Comparison of ENCODE assay signal across 13 cellular contexts in the genomic region with DNA sequence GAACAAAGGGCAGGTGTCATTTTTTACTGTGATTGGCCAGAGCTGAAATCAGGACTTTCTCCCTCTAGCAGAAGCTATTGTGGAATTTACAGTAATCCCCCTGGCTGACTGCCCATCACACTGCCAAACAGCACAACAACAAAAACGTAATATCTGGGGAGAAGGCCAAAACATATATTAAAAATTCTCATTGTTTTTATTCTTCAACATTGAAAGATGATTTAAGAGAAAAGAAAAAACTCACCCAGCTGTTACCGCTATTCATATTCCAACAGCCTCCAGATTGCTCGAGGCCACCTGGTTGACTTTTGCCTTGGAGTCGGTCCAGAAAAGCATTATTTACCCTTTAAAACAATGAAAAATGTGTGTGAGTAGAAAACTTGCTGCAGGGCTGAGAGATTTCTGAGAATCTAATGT.
DNase-seq lines count a peak whose midpoint lies in the region; ATAC-seq, FAIRE-seq and TF ChIP-seq lines count a peak whose summit lies in the region.
"Had no signal": no experiment of that assay in that cellular context is flagged by ENCODE, and none has a peak within 500 bp of the region (broad histone marks: within the 10 kb centered on the region; RNA-seq: fewer than 3 reads in every experiment).

No MANE protein-coding gene starts in this region.

- H4K8ac ChIP-seq in IMR-90 (ENCODE audit: low read depth in 2 of 2, low read length in 2 of 2): no peak overlapping the region

- no peak overlapping the region for H3K56ac ChIP-seq in IMR-90 (ENCODE audit: extremely low read depth, insufficient read depth, low read length)

- intact Hi-C loops in IMR-90 (cut with micrococcal nuclease) (no loop called here), mammary epithelial cell (cut with micrococcal nuclease) (no loop called here), pancreas (cut with DNase I) (no loop called here), Caco-2 (cut with micrococcal nuclease; ENCODE audit: unreplicated experiment) (no loop called here)

- H2BK120ac ChIP-seq in IMR-90 (ENCODE audit: low read depth, low read length): no peak overlapping the region

- H3K27ac ChIP-seq in IMR-90 (ENCODE audit: insufficient read depth, low read length) (no peak overlapping the region), mammary epithelial cell (ENCODE audit: insufficient read depth, low read depth, low read length) (no peak overlapping the region), pancreas (peak overlapping the region in 2 of 4 donors; percentile 22 to 31)
- H3K27ac ChIP-seq: gastrocnemius medialis had no signal

- POLR2A ChIA-PET in IMR-90 (lab: Charles Lee; ENCODE audit: unreplicated experiment) (no interaction called here), Caco-2 (lab: Charles Lee) (no interaction called here)

- peaks cover 19% of the 10 kb centered on the region for H3K36me3 Mint-ChIP-seq in Caco-2 (ENCODE audit: insufficient read depth, unreplicated experiment)

- H3K23ac ChIP-seq in IMR-90 (ENCODE audit: low read depth, low read length): no peak overlapping the region

- H3K14ac ChIP-seq in IMR-90 (replicated peaks; ENCODE audit: low read depth, low read length): no peak overlapping the region

- H2BK15ac ChIP-seq in IMR-90 (ENCODE audit: low read depth, low read length): no peak overlapping the region

- BruUV-seq in IMR-90 (replicated peaks; lab: Mats Ljungman, UMichigan): no TSS peak
- BruUV-seq in mammary epithelial cell (replicated peaks; lab: Mats Ljungman, UMichigan): no TSS peak
- no TSS peak for BruUV-seq in Caco-2 (replicated peaks; lab: Mats Ljungman, UMichigan)

- H3K79me2 ChIP-seq in mammary epithelial cell (ENCODE audit: insufficient read depth, low read length): no peaks in the 10 kb centered on the region

- H3K9ac ChIP-seq in IMR-90 (ENCODE audit: low read depth, low read length): no peak overlapping the region
- H3K9ac ChIP-seq in mammary epithelial cell (ENCODE audit: insufficient read depth, low read length): no peak overlapping the region

- FAIRE-seq in pancreas (lab: Jason Lieb, UNC): peak; percentile 63
- FAIRE-seq: H1 had no signal

- H4K20me1 ChIP-seq in IMR-90 (ENCODE audit: insufficient read depth, low read length) (no peaks in the 10 kb centered on the region), mammary epithelial cell (ENCODE audit: insufficient read depth, low read length) (no peaks in the 10 kb centered on the region)

- no peak for TF ChIP-seq POLR2A in IMR-90 (IDR thresholded peaks at IDR 0.05; ENCODE audit: low read depth, low read length)
- no peak for TF ChIP-seq POLR2A in erythroblast (IDR thresholded peaks at IDR 0.05; ENCODE audit: low read length)

- no peak overlapping the region for H3K4me3 ChIP-seq in IMR-90 (ENCODE audit: insufficient read depth, low read depth, low read length)
- H3K4me3 ChIP-seq in mammary epithelial cell (replicated peaks in 1 of 3; ENCODE audit: insufficient read depth in 1 of 3, low read depth in 2 of 3, low read length in 3 of 3): no peak overlapping the region
- no peak overlapping the region for H3K4me3 ChIP-seq in pancreas
- H3K4me3 ChIP-seq in Caco-2 (ENCODE audit: low read depth, low read length): no peak overlapping the region
- H3K4me3 ChIP-seq: gastrocnemius medialis had no signal

- H3K4me2 ChIP-seq in IMR-90 (ENCODE audit: low read depth, low read length): no peak overlapping the region
- no peak overlapping the region for H3K4me2 ChIP-seq in mammary epithelial cell (ENCODE audit: insufficient read depth, low read depth, low read length)

- no peaks in the 10 kb centered on the region for H3K9me3 ChIP-seq in IMR-90 (ENCODE audit: control insufficient read depth, insufficient read depth, low read length)
- H3K9me3 ChIP-seq in mammary epithelial cell (replicated peaks; ENCODE audit: insufficient read depth, low read length): no peaks in the 10 kb centered on the region
- H3K9me3 ChIP-seq in pancreas: no peaks in the 10 kb centered on the region
- no peaks in the 10 kb centered on the region for H3K9me3 ChIP-seq in Caco-2
- H3K9me3 ChIP-seq: gastrocnemius medialis had no signal

- H3K4me3 Mint-ChIP-seq in Caco-2 (ENCODE audit: unreplicated experiment): no peak overlapping the region
- H3K4me3 Mint-ChIP-seq: activated CD8-positive, alpha-beta T cell treated with anti-CD3 and anti-CD28 coated beads, Interleukin-2, amount 10 ng/mL, durations not matched to agents 7 days and 5 days; activated naive CD8-positive, alpha-beta T cell treated with anti-CD3 and anti-CD28 coated beads, Interleukin-2, amount 50 U/mL, for 24 hours; stimulated activated naive CD8-positive, alpha-beta T cell treated with anti-CD3 and anti-CD28 coated beads, Interleukin-15, amount 100 ng/mL, for 72 hours had no signal

- no CpG with 5 or more reads among the region's 4 CpGs for WGBS in IMR-90 (ENCODE audit: extremely low coverage in 2 of 2, insufficient read length in 1 of 2), 2 experiments
- WGBS in mammary epithelial cell (ENCODE audit: low coverage, missing lambda C conversion rate): 5% methylated on average over 4 of the region's 4 CpGs
- 3 to 5% methylated on average over 4 of the region's 4 CpGs for WGBS in pancreas, 2 donors

- no peak overlapping the region for H3K27ac Mint-ChIP-seq in Caco-2 (ENCODE audit: unreplicated experiment)
- H3K27ac Mint-ChIP-seq: activated CD8-positive, alpha-beta T cell treated with anti-CD3 and anti-CD28 coated beads, Interleukin-2, amount 10 ng/mL, durations not matched to agents 7 days and 5 days; activated naive CD8-positive, alpha-beta T cell treated with anti-CD3 and anti-CD28 coated beads, Interleukin-2, amount 50 U/mL, for 24 hours; stimulated activated naive CD8-positive, alpha-beta T cell treated with anti-CD3 and anti-CD28 coated beads, Interleukin-15, amount 100 ng/mL, for 72 hours had no signal

- H2AK9ac ChIP-seq in IMR-90 (replicated peaks; ENCODE audit: low read depth, low read length, poor library complexity): no peak overlapping the region

- H2AFZ ChIP-seq in IMR-90 (replicated peaks; ENCODE audit: low read length, poor library complexity) (no peak overlapping the region), mammary epithelial cell (ENCODE audit: low read depth, low read length) (no peak overlapping the region)

- no peak overlapping the region for H4K91ac ChIP-seq in IMR-90 (ENCODE audit: insufficient read depth, low read depth, low read length)

- H3K9me3 Mint-ChIP-seq in Caco-2 (ENCODE audit: unreplicated experiment): no peaks in the 10 kb centered on the region
- H3K9me3 Mint-ChIP-seq: activated naive CD8-positive, alpha-beta T cell treated with anti-CD3 and anti-CD28 coated beads, Interleukin-2, amount 50 U/mL, for 24 hours; stimulated activated naive CD8-positive, alpha-beta T cell treated with anti-CD3 and anti-CD28 coated beads, Interleukin-15, amount 100 ng/mL, for 72 hours had no signal

- H3K27me3 Mint-ChIP-seq in Caco-2 (ENCODE audit: insufficient read depth, unreplicated experiment): no peaks in the 10 kb centered on the region
- H3K27me3 Mint-ChIP-seq: activated naive CD8-positive, alpha-beta T cell treated with anti-CD3 and anti-CD28 coated beads, Interleukin-2, amount 50 U/mL, for 24 hours; stimulated activated naive CD8-positive, alpha-beta T cell treated with anti-CD3 and anti-CD28 coated beads, Interleukin-15, amount 100 ng/mL, for 72 hours had no signal

- no peak overlapping the region for H2AK5ac ChIP-seq in IMR-90 (ENCODE audit: low read depth, low read length)

- peaks cover 5% of the 10 kb centered on the region for H3K4me1 Mint-ChIP-seq in Caco-2 (ENCODE audit: low read depth, unreplicated experiment)
- H3K4me1 Mint-ChIP-seq: activated naive CD8-positive, alpha-beta T cell treated with anti-CD3 and anti-CD28 coated beads, Interleukin-2, amount 50 U/mL, for 24 hours; stimulated activated naive CD8-positive, alpha-beta T cell treated with anti-CD3 and anti-CD28 coated beads, Interleukin-15, amount 100 ng/mL, for 72 hours had no signal

- TF ChIP-seq RAD21 in IMR-90 (IDR thresholded peaks at IDR 0.05; ENCODE audit: low read length): no peak

- CTCF ChIA-PET in IMR-90 (lab: Yijun Ruan, JAX): no interaction called here
- CTCF ChIA-PET in mammary epithelial cell (lab: Charles Lee; ENCODE audit: low non-redundant PET): no interaction called here
- CTCF ChIA-PET in Caco-2 (lab: Charles Lee): no interaction called here

- no peaks in the 10 kb centered on the region for H3K79me1 ChIP-seq in IMR-90 (ENCODE audit: low read depth in 1 of 2, low read length in 2 of 2)

- no peak for TF ChIP-seq CTCF in IMR-90 (conservative IDR thresholded peaks at IDR 0.05; ENCODE audit: low read depth, low read length)
- no peak for TF ChIP-seq CTCF in mammary epithelial cell (conservative IDR thresholded peaks at IDR 0.05 in 1 of 2, IDR thresholded peaks at IDR 0.05 in 1 of 2; ENCODE audit: extremely low read depth in 1 of 2, insufficient read depth in 1 of 2, low read depth in 1 of 2, low read length in 2 of 2)
- TF ChIP-seq CTCF in pancreas (IDR thresholded peaks at IDR 0.05): no peak
- no peak for TF ChIP-seq CTCF in Caco-2 (IDR thresholded peaks at IDR 0.05; ENCODE audit: insufficient read depth in 1 of 2, low read depth in 1 of 2, low read length in 1 of 2, severe bottlenecking in 1 of 2, unreplicated experiment in 1 of 2)

- DNase-seq in IMR-90: peak; percentile 36
- DNase-seq in NCI-H226: peak; percentile 28
- DNase-seq in mammary epithelial cell: peak; percentile 26
- DNase-seq in pancreas: peak in 3 of 6 donors; percentile 19 to 44 (median 28)
- no peak for DNase-seq in erythroblast (lab: John Stamatoyannopoulos, UW)
- DNase-seq in Caco-2: no peak
- DNase-seq: activated CD8-positive, alpha-beta T cell treated with anti-CD3 and anti-CD28 coated beads, Interleukin-2, amount 10 ng/mL, durations not matched to agents 7 days and 5 days; activated naive CD8-positive, alpha-beta T cell treated with anti-CD3 and anti-CD28 coated beads, Interleukin-2, amount 50 U/mL, for 24 hours; gastrocnemius medialis; NCI-H1417 treated with DMSO at 0.1 percent for 48 hours; stimulated activated naive CD8-positive, alpha-beta T cell treated with anti-CD3 and anti-CD28 coated beads, Interleukin-15, amount 100 ng/mL, for 72 hours had no signal

- peaks cover 7% of the 10 kb centered on the region for H3K4me1 ChIP-seq in IMR-90 (ENCODE audit: control insufficient read depth, insufficient read depth, low read length)
- H3K4me1 ChIP-seq in mammary epithelial cell (ENCODE audit: insufficient read depth, low read length): peaks cover 16% of the 10 kb centered on the region
- peaks cover 0 to 15% (median 12%) of the 10 kb centered on the region in 3 donors for H3K4me1 ChIP-seq in pancreas
- peaks cover 21% of the 10 kb centered on the region for H3K4me1 ChIP-seq in Caco-2

- dilution Hi-C loops in IMR-90 (cut with HindIII; ENCODE audit: low sequenced_read_pairs, unreplicated experiment) (no loop called here), mammary epithelial cell (cut with HindIII; ENCODE audit: low sequenced_read_pairs) (no loop called here)

- H4K5ac ChIP-seq in IMR-90 (ENCODE audit: low read depth, low read length): no peak overlapping the region

- H3K27me3 ChIP-seq in IMR-90 (ENCODE audit: control insufficient read depth, insufficient read depth, low read length) (no peaks in the 10 kb centered on the region), mammary epithelial cell (ENCODE audit: insufficient read depth, low read length) (no peaks in the 10 kb centered on the region), pancreas (no peaks in the 10 kb centered on the region), Caco-2 (replicated peaks; ENCODE audit: control insufficient read depth, insufficient read depth, low read length) (no peaks in the 10 kb centered on the region; the same call in 1 of the 2 replicates)
- H3K27me3 ChIP-seq: gastrocnemius medialis had no signal

- H2BK5ac ChIP-seq in IMR-90 (ENCODE audit: low read depth, low read length, poor library complexity, severe bottlenecking): no peak overlapping the region

- no peak overlapping the region for H3K4ac ChIP-seq in IMR-90 (ENCODE audit: low read depth, low read length)

- ATAC-seq in IMR-90 (ENCODE audit: low read depth) (no peak), pancreas (peak in 3 of 4 donors; percentile 80 to 83 (median 82)), HG03108 (IDR thresholded peaks at IDR 0.05; ENCODE audit: unreplicated experiment) (no peak)
- ATAC-seq: activated CD8-positive, alpha-beta T cell treated with anti-CD3 and anti-CD28 coated beads, Interleukin-2, amount 10 ng/mL, durations not matched to agents 7 days and 5 days; activated naive CD8-positive, alpha-beta T cell treated with anti-CD3 and anti-CD28 coated beads, Interleukin-2, amount 50 U/mL, for 24 hours; gastrocnemius medialis; stimulated activated naive CD8-positive, alpha-beta T cell treated with anti-CD3 and anti-CD28 coated beads, Interleukin-15, amount 100 ng/mL, for 72 hours had no signal

- H3K36me3 ChIP-seq in IMR-90 (ENCODE audit: control insufficient read depth, insufficient read depth, low read length) (no peaks in the 10 kb centered on the region), mammary epithelial cell (ENCODE audit: insufficient read depth, low read length) (no peaks in the 10 kb centered on the region), pancreas (no peaks in the 10 kb centered on the region), Caco-2 (ENCODE audit: control insufficient read depth, insufficient read depth, low read length) (no peaks in the 10 kb centered on the region)
- H3K36me3 ChIP-seq: gastrocnemius medialis had no signal

- H2BK20ac ChIP-seq in IMR-90 (ENCODE audit: low read depth, low read length): no peak overlapping the region

- no peak overlapping the region for H3K18ac ChIP-seq in IMR-90 (ENCODE audit: low read depth, low read length)

- in situ Hi-C loops in IMR-90 (cut with MboI; ENCODE audit: low sequenced_read_pairs): no loop called here
- in situ Hi-C loops in mammary epithelial cell (cut with MboI; ENCODE audit: low sequenced_read_pairs in 2 of 2): no loop called here

- no peaks in the 10 kb centered on the region for H3K9me1 ChIP-seq in IMR-90 (ENCODE audit: insufficient read depth, low read length)

Comparison
In these comparisons a context has a peak if more than half of its experiments do, and no peak if none do; other contexts are left out.
1. ATAC-seq: peak in pancreas (3 of 4); none in IMR-90 (single experiment) and HG03108 (single experiment).
2. DNase-seq: peak in IMR-90 (single experiment), NCI-H226 (single experiment) and mammary epithelial cell (single experiment); none in erythroblast (0 of 2) and Caco-2 (0 of 2).